In genomic region chr3:129893616-129894070, GRCh38 we compare ENCODE assay signal across 8 cellular contexts. TPM values are rescaled to one million over a fixed set of nuclear protein-coding genes. Genes with fewer than 3 reads are reported as not detected.
DNase-seq lines count a peak whose midpoint lies in the region; ATAC-seq and TF ChIP-seq lines count a peak whose summit lies in the region.

Gene TMCC1 (minus strand): TSS chr3:129893711.

- H3K18ac ChIP-seq in IMR-90 (ENCODE audit: low read depth, low read length): peak within 1 kb of the TSS; percentile 55

- in situ Hi-C loops in IMR-90 (cut with MboI; ENCODE audit: low sequenced_read_pairs): no loop called here

- H2BK15ac ChIP-seq in IMR-90 (ENCODE audit: low read depth, low read length): peak within 1 kb of the TSS; percentile 6; the same call in 1 of the 3 replicates

- BruUV-seq in IMR-90 (replicated peaks; lab: Mats Ljungman, UMichigan) (no TSS peak), PC-3 (replicated peaks; lab: Mats Ljungman, UMichigan) (no TSS peak)

- H3K9me2 ChIP-seq in PC-3 (replicated peaks; ENCODE audit: low read length): no peaks in the 10 kb centered on the region

- POLR2A ChIA-PET in IMR-90 (lab: Charles Lee; ENCODE audit: unreplicated experiment) (interaction anchor here (0.6 kb wide), 1 partner anchor 339 kb away, joined by 3 read pairs; no protein-coding TSS in a partner anchor), PC-3 (lab: Charles Lee; ENCODE audit: unreplicated experiment) (interaction anchor here (1.0 kb wide), 1 partner anchor 15 kb away, joined by 3 read pairs; no protein-coding TSS in a partner anchor)

- H3K9ac ChIP-seq in IMR-90 (ENCODE audit: low read depth, low read length) (peak within 1 kb of the TSS; percentile 88), PC-3 (ENCODE audit: low read length) (peak within 1 kb of the TSS; percentile 91)

- no peak within 1 kb of the TSS; the same call in 1 of the 2 replicates for H4K91ac ChIP-seq in IMR-90 (ENCODE audit: insufficient read depth, low read depth, low read length)

- CTCF ChIA-PET in IMR-90 (lab: Yijun Ruan, JAX): no interaction called here
- CTCF ChIA-PET in PC-3 (lab: Charles Lee): interaction anchor here (0.6 kb wide), 1 partner anchor 40 kb away, joined by 4 read pairs; no protein-coding TSS in a partner anchor

- H3K36me3 Mint-ChIP-seq in activated T-cell treated with anti-CD3 and anti-CD28 coated beads, Interleukin-2, amount 50 U/mL, for 4 hours (ENCODE audit: insufficient read depth): peaks cover 2% of the 10 kb centered on the region

- peak within 1 kb of the TSS; percentile 46; the same call in 1 of the 2 replicates for H2BK120ac ChIP-seq in IMR-90 (ENCODE audit: low read depth, low read length)

- DNase-seq in DMS 273 (lab: John Stamatoyannopoulos, UW; ENCODE audit: unreplicated experiment): peak; percentile 99
- DNase-seq in IMR-90: peak; percentile 64
- DNase-seq in PC-3: peak; percentile 92
- DNase-seq in activated T-cell treated with anti-CD3 and anti-CD28 coated beads, Interleukin-2, amount 50 U/mL, for 4 hours: peak; percentile 88
- peak; percentile 92 for DNase-seq in esophagus muscularis mucosa (ENCODE audit: extremely low spot score)
- DNase-seq in stimulated activated CD8-positive, alpha-beta memory T cell treated with anti-CD3 and anti-CD28 coated beads, Interleukin-7, amount 100 ng/mL, for 24 hours (ENCODE audit: low read depth): peak; percentile 59

- H3K4me2 ChIP-seq in IMR-90 (ENCODE audit: low read depth, low read length) (peak within 1 kb of the TSS; percentile 94), PC-3 (ENCODE audit: low read length) (peak within 1 kb of the TSS; percentile 99)

- TF ChIP-seq POLR2A in IMR-90 (IDR thresholded peaks at IDR 0.05; ENCODE audit: low read depth, low read length) (no peak), esophagus muscularis mucosa (IDR thresholded peaks at IDR 0.05; ENCODE audit: low read depth) (no peak)

- intact Hi-C loops in IMR-90 (cut with micrococcal nuclease) (loop anchor here (2.0 kb wide), 1 partner anchor 63 kb away; no protein-coding TSS in a partner anchor), PC-3 (cut with micrococcal nuclease) (loop anchor here (5.0 kb wide), 1 partner anchor 66 kb away; no protein-coding TSS in a partner anchor), esophagus muscularis mucosa (cut with DNase I) (loop anchor here (5.0 kb wide), 1 partner anchor 56 kb away; no protein-coding TSS in a partner anchor)

- dilution Hi-C loops in IMR-90 (cut with HindIII; ENCODE audit: low sequenced_read_pairs, unreplicated experiment): no loop called here

- H2AK5ac ChIP-seq in IMR-90 (ENCODE audit: low read depth, low read length): peak within 1 kb of the TSS; percentile 73; the same call in 1 of the 2 replicates

- H3K9me1 ChIP-seq in IMR-90 (ENCODE audit: insufficient read depth, low read length): peaks cover 3% of the 10 kb centered on the region

- no peaks in the 10 kb centered on the region for H3F3A ChIP-seq in PC-3 (ENCODE audit: low read length, unreplicated experiment)

- peak within 1 kb of the TSS; percentile 18 for H2AK9ac ChIP-seq in IMR-90 (replicated peaks; ENCODE audit: low read depth, low read length, poor library complexity)

- H4K20me1 ChIP-seq in IMR-90 (ENCODE audit: insufficient read depth, low read length): peaks cover 21% of the 10 kb centered on the region
- H4K20me1 ChIP-seq in PC-3 (ENCODE audit: low read length): no peaks in the 10 kb centered on the region

- no peak for TF ChIP-seq RAD21 in IMR-90 (IDR thresholded peaks at IDR 0.05; ENCODE audit: low read length)

- H3K4me3 ChIP-seq in IMR-90 (ENCODE audit: insufficient read depth, low read depth, low read length): peak within 1 kb of the TSS; percentile 94
- H3K4me3 ChIP-seq in PC-3 (ENCODE audit: low read length): peak within 1 kb of the TSS; percentile 100
- peak within 1 kb of the TSS; percentile 62 to 95 (median 88) for H3K4me3 ChIP-seq in esophagus muscularis mucosa
- H3K4me3 ChIP-seq in muscle layer of duodenum (ENCODE audit: low read depth in 1 of 2, low read length in 2 of 2): peak within 1 kb of the TSS; percentile 87 to 92

- H2AFZ ChIP-seq in IMR-90 (replicated peaks; ENCODE audit: low read length, poor library complexity): peak within 1 kb of the TSS; percentile 96
- H2AFZ ChIP-seq in PC-3 (ENCODE audit: low read length): peak within 1 kb of the TSS; percentile 97

- H3K4me1 Mint-ChIP-seq in activated T-cell treated with anti-CD3 and anti-CD28 coated beads, Interleukin-2, amount 50 U/mL, for 4 hours (ENCODE audit: low read depth): peaks cover 40% of the 10 kb centered on the region

- H3K27me3 ChIP-seq in IMR-90 (ENCODE audit: control insufficient read depth, insufficient read depth, low read length) (no peaks in the 10 kb centered on the region), PC-3 (ENCODE audit: low read length) (no peaks in the 10 kb centered on the region), esophagus muscularis mucosa (no peaks in the 10 kb centered on the region), muscle layer of duodenum (ENCODE audit: low read depth, low read length) (no peaks in the 10 kb centered on the region)

- H3K4me3 Mint-ChIP-seq in activated T-cell treated with anti-CD3 and anti-CD28 coated beads, Interleukin-2, amount 50 U/mL, for 4 hours: peak within 1 kb of the TSS; percentile 89

- H4K8ac ChIP-seq in IMR-90 (ENCODE audit: low read depth in 2 of 2, low read length in 2 of 2): peak within 1 kb of the TSS; percentile 72 to 83; a peak in 3 of 4 replicates

- H3K27ac ChIP-seq in IMR-90 (ENCODE audit: insufficient read depth, low read length) (peak within 1 kb of the TSS; percentile 67), PC-3 (ENCODE audit: low read length) (peak within 1 kb of the TSS; percentile 52), esophagus muscularis mucosa (replicated peaks in 1 of 4) (peak within 1 kb of the TSS; percentile 91 to 94 (median 92)), muscle layer of duodenum (ENCODE audit: low read length) (peak within 1 kb of the TSS; percentile 97)

- H3K79me2 ChIP-seq in PC-3 (ENCODE audit: low read length): peaks cover 46% of the 10 kb centered on the region

- WGBS in IMR-90 (ENCODE audit: extremely low coverage in 2 of 2, insufficient read length in 1 of 2), 2 experiments: 2% methylated on average over 9 of the region's 58 CpGs; no CpG with 5 or more reads in 1 of the 2 experiments
- WGBS in esophagus muscularis mucosa: 0% methylated on average over 6 of the region's 58 CpGs

- H2BK20ac ChIP-seq in IMR-90 (ENCODE audit: low read depth, low read length): 0 out of 2 replicates have a peak within 1 kb of the TSS, but pooled peaks have one; percentile 49

- H3K23ac ChIP-seq in IMR-90 (ENCODE audit: low read depth, low read length): peak within 1 kb of the TSS; percentile 93

- no peak for TF ChIP-seq EP300 in esophagus muscularis mucosa (IDR thresholded peaks at IDR 0.05)

- ATAC-seq in GM21526 (IDR thresholded peaks at IDR 0.05; ENCODE audit: low FRiP score, unreplicated experiment): peak; percentile 82
- peak; percentile 91 for ATAC-seq in IMR-90 (ENCODE audit: low read depth)
- ATAC-seq in PC-3: peak; percentile 88
- ATAC-seq in activated T-cell treated with anti-CD3 and anti-CD28 coated beads, Interleukin-2, amount 50 U/mL, for 4 hours: peak; percentile 91 to 93

- peak within 1 kb of the TSS; percentile 90 for H3K14ac ChIP-seq in IMR-90 (replicated peaks; ENCODE audit: low read depth, low read length)

- peak within 1 kb of the TSS; percentile 1 for H2BK5ac ChIP-seq in IMR-90 (ENCODE audit: low read depth, low read length, poor library complexity, severe bottlenecking)

- peak within 1 kb of the TSS; percentile 79 for H3K4ac ChIP-seq in IMR-90 (ENCODE audit: low read depth, low read length)

- no peaks in the 10 kb centered on the region for H3K9me3 Mint-ChIP-seq in activated T-cell treated with anti-CD3 and anti-CD28 coated beads, Interleukin-2, amount 50 U/mL, for 4 hours

- TF ChIP-seq CTCF in IMR-90 (conservative IDR thresholded peaks at IDR 0.05; ENCODE audit: low read depth, low read length) (no peak), PC-3 (conservative IDR thresholded peaks at IDR 0.05; ENCODE audit: low read depth, low read length) (no peak), esophagus muscularis mucosa (IDR thresholded peaks at IDR 0.05) (peak in 1 of 3 experiments; percentile 5)

- H3K4me1 ChIP-seq in IMR-90 (ENCODE audit: control insufficient read depth, insufficient read depth, low read length) (peaks cover 2% of the 10 kb centered on the region; the same call in 1 of the 2 replicates), PC-3 (ENCODE audit: insufficient read depth, low read length) (peaks cover 29% of the 10 kb centered on the region), esophagus muscularis mucosa (peaks cover 40 to 51% (median 47%) of the 10 kb centered on the region in 4 donors), muscle layer of duodenum (ENCODE audit: control insufficient read depth in 1 of 2, insufficient read depth in 2 of 2, low read length in 2 of 2) (peaks cover 13 to 21% of the 10 kb centered on the region in 2 donors)

- peaks cover 2% of the 10 kb centered on the region for H3K27me3 Mint-ChIP-seq in activated T-cell treated with anti-CD3 and anti-CD28 coated beads, Interleukin-2, amount 50 U/mL, for 4 hours (ENCODE audit: low read depth)

- peaks cover 16 to 25% of the 10 kb centered on the region in 2 experiments; a peak in 3 of 4 replicates for H3K79me1 ChIP-seq in IMR-90 (ENCODE audit: low read depth in 1 of 2, low read length in 2 of 2)

- no peaks in the 10 kb centered on the region for H3K9me3 ChIP-seq in IMR-90 (ENCODE audit: control insufficient read depth, insufficient read depth, low read length)
- no peaks in the 10 kb centered on the region for H3K9me3 ChIP-seq in PC-3 (ENCODE audit: low read length)
- no peaks in the 10 kb centered on the region for H3K9me3 ChIP-seq in esophagus muscularis mucosa
- no peaks in the 10 kb centered on the region for H3K9me3 ChIP-seq in muscle layer of duodenum (ENCODE audit: control insufficient read depth in 1 of 2, low read length in 2 of 2)

- no peaks in the 10 kb centered on the region for H3K36me3 ChIP-seq in IMR-90 (ENCODE audit: control insufficient read depth, insufficient read depth, low read length)
- H3K36me3 ChIP-seq in PC-3 (ENCODE audit: low read depth, low read length): no peaks in the 10 kb centered on the region
- no peaks in the 10 kb centered on the region for H3K36me3 ChIP-seq in esophagus muscularis mucosa
- no peaks in the 10 kb centered on the region for H3K36me3 ChIP-seq in muscle layer of duodenum (ENCODE audit: control insufficient read depth in 1 of 2, insufficient read depth in 2 of 2, low read length in 2 of 2)

- H3K56ac ChIP-seq in IMR-90 (ENCODE audit: extremely low read depth, insufficient read depth, low read length): peak within 1 kb of the TSS; percentile 1; the same call in 1 of the 2 replicates

- peak within 1 kb of the TSS; percentile 37 for H4K5ac ChIP-seq in IMR-90 (ENCODE audit: low read depth, low read length)

TF ChIP-seq in IMR-90, 13 proteins besides CTCF, POLR2A, EP300 and RAD21 (continues in another document):
- no peak for TF ChIP-seq CHD1 (IDR thresholded peaks at IDR 0.05; ENCODE audit: low read depth, low read length)

RNA-seq across cellular contexts. Expression of gene TMCC1, which starts in this region (rescaled TPM):
- total RNA-seq in IMR-90 (2012; rRNA removed) (7.2 and 7.3 TPM in 2 replicates), PC-3 (2014; rRNA removed) (6.2 and 8.5 TPM in 2 replicates), esophagus muscularis mucosa (10 to 100 TPM; 24.5 to 36.2 (median 28.9) TPM)
- polyA plus RNA-seq in IMR-90 (2012; rRNA removed): 4.8 and 5.0 TPM in 2 replicates
- 2.0 and 2.5 TPM in 2 replicates for polyA plus RNA-seq in IMR-90 (2012; cell fraction: cytosol; rRNA removed)
- polyA plus RNA-seq in IMR-90 (2012; cell fraction: nucleus; rRNA removed; ENCODE audit: low replicate concordance): 1.6 and 6.5 TPM in 2 replicates
- total RNA-seq in activated T-cell treated with anti-CD3 and anti-CD28 coated beads, Interleukin-2, amount 50 U/mL, for 4 hours: 10 to 100 TPM; 12.7 to 14.2 (median 14.1) TPM

Comparison
In these comparisons a context has a peak if more than half of its experiments do, and no peak if none do; other contexts are left out.
1. Peak in every context shown above with its lines: DNase-seq, ATAC-seq, H3K4me3 ChIP-seq and H3K27ac ChIP-seq.